ENCODE assay signal across 14 cellular contexts in the genomic region with DNA sequence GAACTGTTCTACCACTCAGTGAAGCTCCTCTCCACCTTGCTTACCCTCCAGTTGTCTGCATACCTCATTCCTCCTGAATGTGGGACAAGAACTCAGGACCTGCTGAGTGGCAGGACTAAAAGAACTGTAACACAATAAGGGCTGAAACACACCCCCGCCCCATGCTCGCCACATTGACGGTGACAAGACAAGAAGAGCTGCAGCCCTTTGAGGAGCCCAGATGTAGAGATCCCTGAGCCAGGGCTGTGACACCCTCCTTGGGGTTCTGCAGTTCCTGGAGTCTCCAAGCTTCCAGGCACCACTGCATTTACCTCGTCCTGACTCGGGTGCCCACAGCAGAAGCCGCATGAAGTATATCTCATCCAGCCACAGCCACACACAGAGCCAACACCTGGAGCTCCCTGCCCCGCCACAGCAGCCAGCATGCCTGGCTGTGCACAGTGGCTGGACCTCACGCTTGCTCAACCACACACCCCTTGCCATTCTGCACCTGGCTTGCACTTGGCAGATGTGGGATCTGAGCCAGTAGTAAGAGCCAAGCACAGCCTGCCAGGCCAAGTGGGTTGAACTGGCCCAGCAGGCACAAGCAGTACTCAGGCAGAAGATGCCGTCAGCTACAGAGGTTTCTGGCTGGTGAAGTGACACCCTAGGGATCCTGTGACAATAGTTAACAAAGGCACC.
DNase-seq lines count a peak whose midpoint lies in the region; ATAC-seq and TF ChIP-seq lines count a peak whose summit lies in the region.
"Had no signal": no experiment of that assay in that cellular context is flagged by ENCODE, and none has a peak within 500 bp of the region (broad histone marks: within the 10 kb centered on the region; RNA-seq: fewer than 3 reads in every experiment).

No MANE protein-coding gene starts in this region.

- H3K27ac ChIP-seq in right cardiac atrium (ENCODE audit: low read length) (peak overlapping the region; percentile 2), psoas muscle (no peak overlapping the region)
- H3K27ac ChIP-seq: KMS-11, PC-9 had no signal

- no peak for TF ChIP-seq CTCF in LNCaP clone FGC (IDR thresholded peaks at IDR 0.05; ENCODE audit: control insufficient read depth, extremely low read depth, insufficient read depth)
- no peak for TF ChIP-seq CTCF in psoas muscle (IDR thresholded peaks at IDR 0.05)

- H3K9me3 ChIP-seq in right cardiac atrium (ENCODE audit: control insufficient read depth, low read length) = no peaks in the 10 kb centered on the region
- H3K9me3 ChIP-seq in psoas muscle = peaks cover under 1% of the 10 kb centered on the region

- peak; percentile 92 to 94 for ATAC-seq in right cardiac atrium
- ATAC-seq in psoas muscle = peak; percentile 91 to 98 (median 96)
- ATAC-seq in GM19467 (IDR thresholded peaks at IDR 0.05; ENCODE audit: unreplicated experiment) = no peak

- WGBS in right cardiac atrium = 79% methylated on average over 9 of the region's 9 CpGs
- 38 to 47% (median 40%) methylated on average over 9 of the region's 9 CpGs for WGBS in psoas muscle, 3 donors

- peaks cover 3% of the 10 kb centered on the region for H3K4me1 ChIP-seq in right cardiac atrium (ENCODE audit: control insufficient read depth, insufficient read depth, low read length)
- H3K4me1 ChIP-seq in psoas muscle = peaks cover 14% of the 10 kb centered on the region

- no peaks in the 10 kb centered on the region for H3K36me3 ChIP-seq in psoas muscle (ENCODE audit: insufficient read depth in 1 of 2, low read depth in 1 of 2)

- intact Hi-C loops in right cardiac atrium (cut with DNase I) (no loop called here), psoas muscle (cut with DNase I) (no loop called here)

- H3K4me3 ChIP-seq in LNCaP clone FGC (ENCODE audit: low read depth, low read length) (no peak overlapping the region), right cardiac atrium (ENCODE audit: low read length) (no peak overlapping the region), psoas muscle (no peak overlapping the region)
- H3K4me3 ChIP-seq: PC-9 had no signal

- H3K27me3 ChIP-seq in right cardiac atrium (ENCODE audit: control insufficient read depth, insufficient read depth) (no peaks in the 10 kb centered on the region), psoas muscle (ENCODE audit: insufficient read depth in 3 of 3, low read length in 2 of 3) (no peaks in the 10 kb centered on the region)

- peak; percentile 71 for DNase-seq in LNCaP clone FGC (ENCODE audit: low read depth)
- peak; percentile 19 to 54 for DNase-seq in SHP77 (lab: John Stamatoyannopoulos, UW)
- DNase-seq in right cardiac atrium = peak; percentile 55 to 80 (median 79)
- DNase-seq in psoas muscle = peak; percentile 63 to 80
- DNase-seq in stimulated activated CD4-positive, alpha-beta T cell treated with anti-CD3 and anti-CD28 coated beads, Interleukin-1b, Interleukin-23, amount 100 ng/mL, for 48 hours = no peak
- DNase-seq in stimulated activated CD4-positive, alpha-beta T cell treated with anti-CD3 and anti-CD28 coated beads, Interleukin-15, amount 100 ng/mL, for 24 hours = no peak
- no peak for DNase-seq in NAMALWA (ENCODE audit: low spot score)
- DNase-seq: activated CD4-positive, alpha-beta T cell treated with anti-CD3 and anti-CD28 coated beads, Interleukin-2, amount 10 ng/mL, durations not matched to agents 24 days and 14 days; kidney glomerular epithelial cell; NCI-H1417 treated with DMSO at 0.1 percent for 48 hours; NCI-H526 treated with DMSO at 0.1 percent for 48 hours; PC-9 had no signal

Comparison
In these comparisons a context has a peak if more than half of its experiments do, and no peak if none do; other contexts are left out.
1. DNase-seq: peak in LNCaP clone FGC (single experiment), SHP77 (2 of 2), right cardiac atrium (3 of 3) and psoas muscle (2 of 2); none in stimulated activated CD4-positive, alpha-beta T cell treated with anti-CD3 and anti-CD28 coated beads, Interleukin-1b, Interleukin-23, amount 100 ng/mL, for 48 hours (single experiment), stimulated activated CD4-positive, alpha-beta T cell treated with anti-CD3 and anti-CD28 coated beads, Interleukin-15, amount 100 ng/mL, for 24 hours (single experiment) and NAMALWA (single experiment).